ENCODE assay signal across 1 cellular context in genomic region chr1:235083589-235084323, GRCh38.
A peak's percentile ranks its signal among the peaks of the same experiment; 100 is the strongest.
TF ChIP-seq lines count a peak whose summit lies in the region.

No MANE protein-coding gene starts in this region.

TF ChIP-seq in K562, 482 proteins besides CTCF, POLR2A, EP300 and RAD21 (continued from another document and continues in another):
- TF ChIP-seq TOE1 (IDR thresholded peaks at IDR 0.05; ENCODE audit: borderline replicate concordance) (peak; percentile 50; the same call in 1 of the 2 replicates), TOE1 (CRISPR knock-in tag; IDR thresholded peaks at IDR 0.05; ENCODE audit: borderline replicate concordance, low read depth) (no peak), TFAP4 (CRISPR knock-in tag; IDR thresholded peaks at IDR 0.05; ENCODE audit: borderline replicate concordance) (peak; percentile 60; the same call in 1 of the 2 replicates), ATF1 (CRISPR knock-in tag; IDR thresholded peaks at IDR 0.05) (no peak), ATF1 (tag; IDR thresholded peaks at IDR 0.05) (peak; percentile 39; the same call in 1 of the 2 replicates), RB1 (IDR thresholded peaks at IDR 0.05; ENCODE audit: low read depth) (peak; percentile 81; the same call in 1 of the 2 replicates), MCM7 (IDR thresholded peaks at IDR 0.05) (no peak), ZBTB17 (CRISPR knock-in tag; IDR thresholded peaks at IDR 0.05) (peak; percentile 41; the same call in 1 of the 2 replicates), ARID2 (IDR thresholded peaks at IDR 0.05) (peak; percentile 89), MYC (IDR thresholded peaks at IDR 0.05; ENCODE audit: low read depth, low read length) (peak; percentile 79), MYC (CRISPR knock-in tag; IDR thresholded peaks at IDR 0.05; ENCODE audit: borderline replicate concordance, low read depth) (no peak; the same call in none of the 2 replicates), SOX6 (IDR thresholded peaks at IDR 0.05) (peak; percentile 68), AFF1 (IDR thresholded peaks at IDR 0.05; ENCODE audit: low read depth in 1 of 2, partially characterized antibody in 2 of 2) (peak in 1 of 2 experiments; percentile 68), ZFP36 (IDR thresholded peaks at IDR 0.05; ENCODE audit: low read depth, low read length, partially characterized antibody) (peak; percentile 44), MGA (IDR thresholded peaks at IDR 0.05) (peak; percentile 78), HNRNPK (IDR thresholded peaks at IDR 0.05; ENCODE audit: low read depth, low read length, poor library complexity, severe bottlenecking) (no peak), POLR2B (IDR thresholded peaks at IDR 0.05; ENCODE audit: low read depth, partially characterized antibody) (no peak), NEUROD1 (IDR thresholded peaks at IDR 0.05; ENCODE audit: borderline replicate concordance, low read depth, low read length, partially characterized antibody) (peak; percentile 45), CBX1 (IDR thresholded peaks at IDR 0.05; ENCODE audit: low read depth) (0 out of 2 replicates have a peak, but pooled peaks have one; percentile 79), KHSRP (IDR thresholded peaks at IDR 0.05) (no peak), MAX (CRISPR knock-in tag; IDR thresholded peaks at IDR 0.05) (peak; percentile 64), SMARCA5 (IDR thresholded peaks at IDR 0.05) (no peak), UBTF (IDR thresholded peaks at IDR 0.05; ENCODE audit: borderline replicate concordance in 1 of 2, low read depth in 2 of 2, low read length in 2 of 2) (peak; percentile 49 to 55; a peak in 1 of 4 replicates), NR2C2 (CRISPR knock-in tag; IDR thresholded peaks at IDR 0.05) (no peak), NR2C2 (tag; IDR thresholded peaks at IDR 0.05) (peak; percentile 67), HCFC1 (IDR thresholded peaks at IDR 0.05; ENCODE audit: low read depth, low read length) (peak; percentile 36; the same call in 1 of the 2 replicates), MEF2D (tag; conservative IDR thresholded peaks at IDR 0.05; ENCODE audit: low read depth) (0 out of 2 replicates have a peak, but pooled peaks have one; percentile 36), TBP (optimal IDR thresholded peaks at IDR 0.05; ENCODE audit: low read depth, low read length) (peak; percentile 31), CREM (IDR thresholded peaks at IDR 0.05; ENCODE audit: low read depth) (peak; percentile 49; the same call in 1 of the 2 replicates), KLF6 (CRISPR knock-in tag; IDR thresholded peaks at IDR 0.05; ENCODE audit: borderline replicate concordance) (peak; percentile 30; the same call in 1 of the 2 replicates), CTBP1 (IDR thresholded peaks at IDR 0.05; ENCODE audit: borderline replicate concordance) (peak; percentile 55; the same call in 1 of the 2 replicates), NRF1 (conservative IDR thresholded peaks at IDR 0.05 in 1 of 2, IDR thresholded peaks at IDR 0.05 in 1 of 2) (peak; percentile 54 to 60; a peak in 3 of 4 replicates), ZNF76 (CRISPR knock-in tag; IDR thresholded peaks at IDR 0.05; ENCODE audit: borderline replicate concordance) (0 out of 2 replicates have a peak, but pooled peaks have one; percentile 15), ESRRA (IDR thresholded peaks at IDR 0.05; ENCODE audit: borderline replicate concordance, low read depth) (peak; percentile 66; the same call in 1 of the 2 replicates), POU5F1 (IDR thresholded peaks at IDR 0.05; ENCODE audit: borderline replicate concordance, low read depth, low read length, partially characterized antibody) (peak; percentile 11), E2F5 (CRISPR knock-in tag; IDR thresholded peaks at IDR 0.05) (peak; percentile 26; the same call in 1 of the 2 replicates), NR0B1 (IDR thresholded peaks at IDR 0.05; ENCODE audit: partially characterized antibody) (no peak), ZNF717 (CRISPR knock-in tag; IDR thresholded peaks at IDR 0.05) (no peak)
